1 cellular context compared by ENCODE assay signal in the genomic region with DNA sequence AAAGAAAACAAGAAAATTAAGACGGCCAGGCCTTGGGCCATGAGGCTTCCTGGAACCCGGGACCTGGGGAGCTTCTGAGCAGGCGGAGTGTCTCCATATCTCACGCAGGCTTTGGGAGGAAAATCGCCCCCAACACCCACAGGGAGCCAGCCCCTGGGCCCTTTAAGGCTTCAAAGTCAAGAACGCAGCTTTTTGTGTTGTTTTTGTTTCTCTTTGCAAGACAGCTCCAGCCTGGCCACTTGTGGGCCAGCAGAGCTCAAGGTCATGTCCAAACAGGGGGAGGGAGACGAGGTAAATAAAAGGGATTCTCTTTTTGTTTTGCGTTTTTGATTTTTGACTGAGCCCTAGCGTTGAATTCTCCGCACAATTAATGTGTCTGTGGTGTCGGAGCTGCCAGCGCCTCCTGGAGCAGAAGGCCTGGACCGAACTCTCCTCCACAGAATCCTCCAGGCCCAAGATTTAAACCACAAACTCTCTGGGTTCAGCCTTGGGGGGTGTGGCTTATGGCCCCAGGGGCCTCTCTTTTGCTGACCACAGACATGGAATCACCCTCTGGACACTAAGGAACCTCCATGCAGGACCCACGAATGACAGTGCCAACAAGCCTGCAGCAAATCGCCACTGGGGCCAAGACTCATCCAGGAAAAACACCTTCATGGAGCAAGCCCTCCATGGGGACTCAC.
TF ChIP-seq lines count a peak whose summit lies in the region.

No MANE protein-coding gene starts in this region.

TF ChIP-seq in GM12878, 131 proteins besides CTCF, POLR2A, EP300 and RAD21:
- TF ChIP-seq, protein P1, sequence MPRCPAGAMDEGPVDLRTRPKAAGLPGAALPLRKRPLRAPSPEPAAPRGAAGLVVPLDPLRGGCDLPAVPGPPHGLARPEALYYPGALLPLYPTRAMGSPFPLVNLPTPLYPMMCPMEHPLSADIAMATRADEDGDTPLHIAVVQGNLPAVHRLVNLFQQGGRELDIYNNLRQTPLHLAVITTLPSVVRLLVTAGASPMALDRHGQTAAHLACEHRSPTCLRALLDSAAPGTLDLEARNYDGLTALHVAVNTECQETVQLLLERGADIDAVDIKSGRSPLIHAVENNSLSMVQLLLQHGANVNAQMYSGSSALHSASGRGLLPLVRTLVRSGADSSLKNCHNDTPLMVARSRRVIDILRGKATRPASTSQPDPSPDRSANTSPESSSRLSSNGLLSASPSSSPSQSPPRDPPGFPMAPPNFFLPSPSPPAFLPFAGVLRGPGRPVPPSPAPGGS (IDR thresholded peaks at IDR 0.05; ENCODE audit: borderline replicate concordance, insufficient read depth, low read depth, low read length, poor library complexity, severe bottlenecking), result no peak
- TF ChIP-seq, protein P2, sequence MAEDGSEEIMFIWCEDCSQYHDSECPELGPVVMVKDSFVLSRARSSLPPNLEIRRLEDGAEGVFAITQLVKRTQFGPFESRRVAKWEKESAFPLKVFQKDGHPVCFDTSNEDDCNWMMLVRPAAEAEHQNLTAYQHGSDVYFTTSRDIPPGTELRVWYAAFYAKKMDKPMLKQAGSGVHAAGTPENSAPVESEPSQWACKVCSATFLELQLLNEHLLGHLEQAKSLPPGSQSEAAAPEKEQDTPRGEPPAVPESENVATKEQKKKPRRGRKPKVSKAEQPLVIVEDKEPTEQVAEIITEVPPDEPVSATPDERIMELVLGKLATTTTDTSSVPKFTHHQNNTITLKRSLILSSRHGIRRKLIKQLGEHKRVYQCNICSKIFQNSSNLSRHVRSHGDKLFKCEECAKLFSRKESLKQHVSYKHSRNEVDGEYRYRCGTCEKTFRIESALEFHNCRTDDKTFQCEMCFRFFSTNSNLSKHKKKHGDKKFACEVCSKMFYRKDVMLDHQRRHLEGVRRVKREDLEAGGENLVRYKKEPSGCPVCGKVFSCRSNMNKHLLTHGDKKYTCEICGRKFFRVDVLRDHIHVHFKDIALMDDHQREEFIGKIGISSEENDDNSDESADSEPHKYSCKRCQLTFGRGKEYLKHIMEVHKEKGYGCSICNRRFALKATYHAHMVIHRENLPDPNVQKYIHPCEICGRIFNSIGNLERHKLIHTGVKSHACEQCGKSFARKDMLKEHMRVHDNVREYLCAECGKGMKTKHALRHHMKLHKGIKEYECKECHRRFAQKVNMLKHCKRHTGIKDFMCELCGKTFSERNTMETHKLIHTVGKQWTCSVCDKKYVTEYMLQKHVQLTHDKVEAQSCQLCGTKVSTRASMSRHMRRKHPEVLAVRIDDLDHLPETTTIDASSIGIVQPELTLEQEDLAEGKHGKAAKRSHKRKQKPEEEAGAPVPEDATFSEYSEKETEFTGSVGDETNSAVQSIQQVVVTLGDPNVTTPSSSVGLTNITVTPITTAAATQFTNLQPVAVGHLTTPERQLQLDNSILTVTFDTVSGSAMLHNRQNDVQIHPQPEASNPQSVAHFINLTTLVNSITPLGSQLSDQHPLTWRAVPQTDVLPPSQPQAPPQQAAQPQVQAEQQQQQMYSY (CRISPR knock-in tag; IDR thresholded peaks at IDR 0.05), result no peak
- TF ChIP-seq, protein P3, sequence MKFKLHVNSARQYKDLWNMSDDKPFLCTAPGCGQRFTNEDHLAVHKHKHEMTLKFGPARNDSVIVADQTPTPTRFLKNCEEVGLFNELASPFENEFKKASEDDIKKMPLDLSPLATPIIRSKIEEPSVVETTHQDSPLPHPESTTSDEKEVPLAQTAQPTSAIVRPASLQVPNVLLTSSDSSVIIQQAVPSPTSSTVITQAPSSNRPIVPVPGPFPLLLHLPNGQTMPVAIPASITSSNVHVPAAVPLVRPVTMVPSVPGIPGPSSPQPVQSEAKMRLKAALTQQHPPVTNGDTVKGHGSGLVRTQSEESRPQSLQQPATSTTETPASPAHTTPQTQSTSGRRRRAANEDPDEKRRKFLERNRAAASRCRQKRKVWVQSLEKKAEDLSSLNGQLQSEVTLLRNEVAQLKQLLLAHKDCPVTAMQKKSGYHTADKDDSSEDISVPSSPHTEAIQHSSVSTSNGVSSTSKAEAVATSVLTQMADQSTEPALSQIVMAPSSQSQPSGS (IDR thresholded peaks at IDR 0.05; ENCODE audit: low read length), result no peak
- TF ChIP-seq EZH2 (IDR thresholded peaks at IDR 0.05; ENCODE audit: borderline replicate concordance, control insufficient read depth, low read depth, low read length), result no peak
TF ChIP-seq in GM12878: peak in this region for 0.
